In the genomic region with DNA sequence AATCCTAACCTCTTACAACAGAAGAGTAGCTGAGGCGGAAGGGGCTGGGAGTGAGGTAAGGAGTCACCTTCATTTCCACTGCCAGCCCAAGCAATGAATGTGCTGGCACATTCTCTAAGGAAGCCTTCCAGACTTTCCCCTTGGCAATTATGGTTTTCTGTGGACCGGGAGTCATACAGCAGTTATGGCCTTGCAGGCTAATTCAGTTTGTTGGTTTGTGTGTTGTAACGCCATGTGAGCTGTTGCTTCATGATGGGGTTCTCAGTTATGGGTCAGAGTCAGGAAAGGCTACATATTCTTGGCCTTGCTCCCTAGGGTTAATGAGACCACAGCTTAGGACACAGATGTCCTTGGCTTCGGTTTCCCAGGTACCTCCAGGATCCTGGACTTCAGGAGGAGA, we compare ENCODE assay signal across 16 cellular contexts.
A peak's percentile ranks its signal among the peaks of the same experiment; 100 is the strongest.
DNase-seq lines count a peak whose midpoint lies in the region; ATAC-seq and TF ChIP-seq lines count a peak whose summit lies in the region.
"Had no signal": no experiment of that assay in that cellular context is flagged by ENCODE, and none has a peak within 500 bp of the region (broad histone marks: within the 10 kb centered on the region; RNA-seq: fewer than 3 reads in every experiment).

No MANE protein-coding gene starts in this region.

- DNase-seq in MV-4-11 (lab: John Stamatoyannopoulos, UW) (peak; percentile 24), NB4 (ENCODE audit: low read depth) (peak; percentile 27), hepatocyte (ENCODE audit: low spot score) (no peak), psoas muscle (no peak), nucleus accumbens (lab: John Stamatoyannopoulos, UW) (no peak)
- DNase-seq: 8988T; AML-193; Caco-2; Calu3; CD4-positive, alpha-beta T cell; CD8-positive, alpha-beta T cell; DMS79 treated with DMSO at 0.1 percent for 48 hours; GF-D8 had no signal

- peak overlapping the region; percentile 60 for H3K27ac ChIP-seq in hepatocyte
- H3K27ac ChIP-seq in psoas muscle: no peak overlapping the region
- H3K27ac ChIP-seq: BLaER1 treated with 17β-estradiol and CSF1 and Interleukin-3, amounts not matched to agents 10 nM and 100 nM had no signal

- no peaks in the 10 kb centered on the region for H3K36me3 ChIP-seq in hepatocyte (replicated peaks; ENCODE audit: insufficient read depth, low read depth)
- no peaks in the 10 kb centered on the region for H3K36me3 ChIP-seq in psoas muscle (ENCODE audit: insufficient read depth in 1 of 2, low read depth in 1 of 2)
- H3K36me3 ChIP-seq: BLaER1 treated with 17β-estradiol and CSF1 and Interleukin-3, amounts not matched to agents 10 nM and 100 nM had no signal

- H4K20me1 ChIP-seq in hepatocyte (ENCODE audit: insufficient read depth, poor library complexity, severe bottlenecking): no peaks in the 10 kb centered on the region
- H4K20me1 ChIP-seq: BLaER1 treated with 17β-estradiol and CSF1 and Interleukin-3, amounts not matched to agents 10 nM and 100 nM had no signal

- intact Hi-C loops in psoas muscle (cut with DNase I): no loop called here

- TF ChIP-seq POLR2A in NB4 (IDR thresholded peaks at IDR 0.05; ENCODE audit: extremely low read depth, insufficient read length): no peak

- no peak for TF ChIP-seq CTCF in NB4 (IDR thresholded peaks at IDR 0.05; ENCODE audit: low read depth, low read length)
- TF ChIP-seq CTCF in hepatocyte (IDR thresholded peaks at IDR 0.05; ENCODE audit: poor library complexity): no peak
- no peak for TF ChIP-seq CTCF in psoas muscle (IDR thresholded peaks at IDR 0.05)

- H3K4me1 ChIP-seq in hepatocyte (ENCODE audit: insufficient read depth) (peaks cover 28% of the 10 kb centered on the region), psoas muscle (peaks cover 23% of the 10 kb centered on the region)

- H3K4me2 ChIP-seq in hepatocyte: no peak overlapping the region

- ATAC-seq in psoas muscle: peak; percentile 32 to 77 (median 52)
- ATAC-seq in GM19463 (IDR thresholded peaks at IDR 0.05; ENCODE audit: unreplicated experiment): no peak
- no peak for ATAC-seq in HG03342 (IDR thresholded peaks at IDR 0.05; ENCODE audit: unreplicated experiment)
- ATAC-seq: CD8-positive, alpha-beta T cell had no signal

- no peaks in the 10 kb centered on the region for H3K9me2 ChIP-seq in hepatocyte (replicated peaks; ENCODE audit: insufficient read depth)

- H2AFZ ChIP-seq in hepatocyte: no peak overlapping the region

- H3K27me3 ChIP-seq in hepatocyte (no peaks in the 10 kb centered on the region), psoas muscle (ENCODE audit: insufficient read depth in 3 of 3, low read length in 2 of 3) (no peaks in the 10 kb centered on the region)

- H3K9me3 ChIP-seq in hepatocyte (ENCODE audit: low read depth) (no peaks in the 10 kb centered on the region), psoas muscle (no peaks in the 10 kb centered on the region)
- H3K9me3 ChIP-seq: Caco-2 had no signal

- no peaks in the 10 kb centered on the region for H3K79me2 ChIP-seq in hepatocyte

- 98% methylated on average over 4 of the region's 4 CpGs for WGBS in hepatocyte (ENCODE audit: low lambda C conversion rate, missing lambda C conversion rate)
- WGBS in psoas muscle, 3 donors: 77 to 91% (median 88%) methylated on average over 4 of the region's 4 CpGs

- H3K4me3 ChIP-seq in NB4 (ENCODE audit: low read depth, low read length) (no peak overlapping the region), hepatocyte (no peak overlapping the region), psoas muscle (no peak overlapping the region)
- H3K4me3 ChIP-seq: BLaER1 treated with 17β-estradiol and CSF1 and Interleukin-3, amounts not matched to agents 10 nM and 100 nM had no signal

Comparison
In these comparisons a context has a peak if more than half of its experiments do, and no peak if none do; other contexts are left out.
1. DNase-seq: peak in MV-4-11 (single experiment) and NB4 (single experiment); none in hepatocyte (single experiment), psoas muscle (0 of 2) and nucleus accumbens (0 of 56).
2. ATAC-seq: peak in psoas muscle (4 of 4); none in GM19463 (single experiment) and HG03342 (single experiment).